Comparison of ENCODE assay signal across 25 cellular contexts in genomic region chr1:19045898-19046889, GRCh38.
DNase-seq lines count a peak whose midpoint lies in the region; ATAC-seq, FAIRE-seq and TF ChIP-seq lines count a peak whose summit lies in the region.
"Had no signal": no experiment of that assay in that cellular context is flagged by ENCODE, and none has a peak within 500 bp of the region (broad histone marks: within the 10 kb centered on the region; RNA-seq: fewer than 3 reads in every experiment).

No MANE protein-coding gene starts in this region.

- peak overlapping the region; percentile 46 for H3K27ac Mint-ChIP-seq in central memory CD8-positive, alpha-beta T cell (ENCODE audit: low read depth)
- H3K27ac Mint-ChIP-seq: activated CD4-positive, alpha-beta T cell treated with anti-CD3 and anti-CD28 coated beads for 36 hours; naive thymus-derived CD4-positive, alpha-beta T cell; T-helper 1 cell treated with Interleukin-12 subunit alpha and Interleukin-12 subunit beta and Interleukin-4 antibody, amounts not matched to agents 30 μg/mL and 1 μg/mL, for 36 hours had no signal

- no peak for FAIRE-seq in small intestine (lab: Jason Lieb, UNC)
- FAIRE-seq: A204.1, GM12891 had no signal

- no peaks in the 10 kb centered on the region for H3K4me1 ChIP-seq in lower lobe of right lung
- H3K4me1 ChIP-seq in small intestine (ENCODE audit: control insufficient read depth in 2 of 2, insufficient read depth in 1 of 2, low read depth in 1 of 2, low read length in 1 of 2), result no peaks in the 10 kb centered on the region
- H3K4me1 ChIP-seq: BE2C had no signal

- H3K36me3 Mint-ChIP-seq in central memory CD8-positive, alpha-beta T cell (ENCODE audit: insufficient read depth), result peaks cover 5% of the 10 kb centered on the region
- H3K36me3 Mint-ChIP-seq: naive thymus-derived CD4-positive, alpha-beta T cell had no signal

- ATAC-seq in central memory CD8-positive, alpha-beta T cell (replicated peaks; ENCODE audit: extremely low read depth, poor library complexity, severe bottlenecking), result no peak
- peak; percentile 29 to 83 for ATAC-seq in lower lobe of right lung

- no peaks in the 10 kb centered on the region for H3K9me3 ChIP-seq in lower lobe of right lung
- H3K9me3 ChIP-seq in small intestine (ENCODE audit: control insufficient read depth, low read depth), result no peaks in the 10 kb centered on the region
- H3K9me3 ChIP-seq: BE2C, Peyer's patch, SJSA1 had no signal

- no peak overlapping the region for H3K4me3 ChIP-seq in lower lobe of right lung
- no peak overlapping the region for H3K4me3 ChIP-seq in small intestine (ENCODE audit: low read depth in 1 of 2, low read length in 2 of 2)
- H3K4me3 ChIP-seq in coronary artery, result no peak overlapping the region
- H3K4me3 ChIP-seq: Peyer's patch, SJSA1 had no signal

- H3K9me3 Mint-ChIP-seq in central memory CD8-positive, alpha-beta T cell, result no peaks in the 10 kb centered on the region
- H3K9me3 Mint-ChIP-seq: activated T-cell treated with anti-CD3 and anti-CD28 coated beads, Interleukin-2, amount 50 U/mL, for 72 hours; naive thymus-derived CD4-positive, alpha-beta T cell; T-helper 1 cell treated with Interleukin-12 subunit alpha and Interleukin-12 subunit beta and Interleukin-4 antibody, amounts not matched to agents 30 μg/mL and 1 μg/mL, for 36 hours had no signal

- intact Hi-C loops in lower lobe of right lung (cut with DNase I), result no loop called here

- H3K4me1 Mint-ChIP-seq in central memory CD8-positive, alpha-beta T cell, result peaks cover 18% of the 10 kb centered on the region

- 59 to 72% (median 59%) methylated on average over 18 of the region's 18 CpGs for WGBS in small intestine, 3 donors

- DNase-seq in activated effector memory CD4-positive, alpha-beta T cell treated with anti-CD3 and anti-CD28 coated beads, Interleukin-2, amount 50 U/mL, for 16 hours, result peak; percentile 55
- no peak for DNase-seq in activated effector memory CD4-positive, alpha-beta T cell treated with Interleukin-2 at 50 U/mL for 16 hours
- DNase-seq in central memory CD8-positive, alpha-beta T cell (ENCODE audit: low spot score in 2 of 2), result no peak
- DNase-seq in lower lobe of right lung, result peak; percentile 38
- DNase-seq in small intestine, result peak; percentile 34
- DNase-seq in H4 (ENCODE audit: low spot score), result no peak
- DNase-seq in stimulated activated naive CD4-positive, alpha-beta T cell treated with Interleukin-2 at 50 U/mL for 16 hours (lab: John Stamatoyannopoulos, UW), result no peak
- DNase-seq in coronary artery (ENCODE audit: low spot score), result no peak
- DNase-seq: BE2C; cortex of kidney; DMS79 treated with DMSO at 0.1 percent for 48 hours; kidney glomerular epithelial cell; mesendoderm; naive thymus-derived CD4-positive, alpha-beta T cell; NCI-H1105 treated with DMSO at 0.1 percent for 48 hours; NCI-H446; NK-92 treated with Interleukin-12 subunit alpha and Interleukin-12 subunit beta, amount 100 ng/mL, for 24 hours; trophoblast cell had no signal

- TF ChIP-seq CTCF in lower lobe of right lung (IDR thresholded peaks at IDR 0.05), result no peak
- no peak for TF ChIP-seq CTCF in coronary artery (IDR thresholded peaks at IDR 0.05)

- H3K4me3 Mint-ChIP-seq in central memory CD8-positive, alpha-beta T cell, result peak overlapping the region; percentile 70
- H3K4me3 Mint-ChIP-seq: activated CD4-positive, alpha-beta T cell treated with anti-CD3 and anti-CD28 coated beads for 36 hours; naive thymus-derived CD4-positive, alpha-beta T cell; T-helper 1 cell treated with Interleukin-12 subunit alpha and Interleukin-12 subunit beta and Interleukin-4 antibody, amounts not matched to agents 30 μg/mL and 1 μg/mL, for 36 hours had no signal

- H3K27ac ChIP-seq in lower lobe of right lung, result no peak overlapping the region
- H3K27ac ChIP-seq in small intestine (ENCODE audit: low read depth in 1 of 2, low read length in 1 of 2), result no peak overlapping the region
- no peak overlapping the region for H3K27ac ChIP-seq in coronary artery
- H3K27ac ChIP-seq: Peyer's patch, SJSA1 had no signal

- peaks cover 36% of the 10 kb centered on the region for H3K27me3 Mint-ChIP-seq in central memory CD8-positive, alpha-beta T cell

- H3K36me3 ChIP-seq in lower lobe of right lung (no peaks in the 10 kb centered on the region), small intestine (ENCODE audit: control insufficient read depth in 2 of 2, insufficient read depth in 2 of 2, low read length in 2 of 2) (no peaks in the 10 kb centered on the region)
- H3K36me3 ChIP-seq: BE2C, Peyer's patch, SJSA1 had no signal

- H3K27me3 ChIP-seq in lower lobe of right lung (ENCODE audit: low read depth), result peaks cover 22% of the 10 kb centered on the region
- peaks cover 0 to 9% of the 10 kb centered on the region in 2 donors for H3K27me3 ChIP-seq in small intestine (ENCODE audit: control insufficient read depth in 2 of 2, insufficient read depth in 2 of 2, low read length in 2 of 2)
- H3K27me3 ChIP-seq: BE2C, Peyer's patch, SJSA1 had no signal

Comparison
In these comparisons a context has a peak if more than half of its experiments do, and no peak if none do; other contexts are left out.
1. DNase-seq: peak in activated effector memory CD4-positive, alpha-beta T cell treated with anti-CD3 and anti-CD28 coated beads, Interleukin-2, amount 50 U/mL, for 16 hours (single experiment), lower lobe of right lung (single experiment) and small intestine (single experiment); none in activated effector memory CD4-positive, alpha-beta T cell treated with Interleukin-2 at 50 U/mL for 16 hours (single experiment), central memory CD8-positive, alpha-beta T cell (0 of 2), H4 (single experiment), stimulated activated naive CD4-positive, alpha-beta T cell treated with Interleukin-2 at 50 U/mL for 16 hours (single experiment) and coronary artery (single experiment).